In genomic region chr15:62656071-62656470, GRCh38 we compare ENCODE assay signal across 26 cellular contexts.
"Had no signal": no experiment of that assay in that cellular context is flagged by ENCODE, and none has a peak within 500 bp of the region (broad histone marks: within the 10 kb centered on the region; RNA-seq: fewer than 3 reads in every experiment).

No MANE protein-coding gene starts in this region.

- H3K27me3 ChIP-seq: neural progenitor cell, neutrophil, pancreas, right lobe of liver, sigmoid colon, stomach, thyroid gland, tibial nerve, upper lobe of left lung, uterus had no signal

- DNase-seq: naive thymus-derived CD4-positive, alpha-beta T cell; natural killer cell; nucleus accumbens; pancreas; retina; right cardiac atrium; right lobe of liver; sigmoid colon; small intestine; stimulated activated CD4-positive, alpha-beta T cell treated with anti-CD3 and anti-CD28 coated beads, Interleukin-15, amount 100 ng/mL, for 24 hours; stimulated activated CD4-positive, alpha-beta T cell treated with anti-CD3 and anti-CD28 coated beads, Interleukin-2, amount 100 ng/mL, for 24 hours; stimulated activated CD4-positive, alpha-beta T cell treated with anti-CD3 and anti-CD28 coated beads, Interleukin-2, amount 100 ng/mL, for 48 hours; stimulated activated CD4-positive, alpha-beta T cell treated with anti-CD3 and anti-CD28 coated beads, Interleukin-4, amount 100 ng/mL, for 24 hours; stimulated activated naive B cell treated with anti-CD40 and anti-IgM and Interleukin-4, amounts not matched to agents 10 μg/mL and 1 μg/mL and 100 μg/mL, for 72 hours; stimulated activated naive CD4-positive, alpha-beta T cell treated with Interleukin-2 at 50 U/mL for 16 hours; stomach; thyroid gland; trophoblast cell; upper lobe of left lung; uterus had no signal

- H3K4me2 ChIP-seq: neural progenitor cell had no signal

- FAIRE-seq: pancreas, small intestine had no signal

- H3K27ac ChIP-seq: neural progenitor cell, neutrophil, pancreas, prostate gland, right lobe of liver, sigmoid colon, stomach, thoracic aorta, thyroid gland, tibial nerve, upper lobe of left lung, uterus had no signal

- H3K9me3 ChIP-seq: neutrophil, pancreas, prostate gland, right lobe of liver, sigmoid colon, stomach, thoracic aorta, thyroid gland, tibial nerve, upper lobe of left lung, uterus had no signal

- H3K36me3 ChIP-seq: neutrophil, pancreas, prostate gland, right lobe of liver, upper lobe of left lung, uterus had no signal

- ATAC-seq: naive thymus-derived CD4-positive, alpha-beta T cell; natural killer cell; pancreas; right cardiac atrium; right lobe of liver; stimulated activated effector memory CD8-positive, alpha-beta T cell treated with anti-CD3 and anti-CD28 coated beads, Interleukin-12 subunit alpha, Interleukin-12 subunit beta, amount 100 ng/mL, for 72 hours; stimulated activated naive B cell treated with anti-CD40 and anti-IgM and Interleukin-4, amounts not matched to agents 10 μg/mL and 1 μg/mL and 100 μg/mL, for 72 hours had no signal

- H3K4me1 ChIP-seq: neural progenitor cell, pancreas, prostate gland, right lobe of liver, sigmoid colon, stomach, tibial nerve, upper lobe of left lung, uterus had no signal

- H3K9ac ChIP-seq: neural progenitor cell had no signal

- H3K4me3 ChIP-seq: neural progenitor cell, pancreas, prostate gland, right lobe of liver, sigmoid colon, stomach, thoracic aorta, thyroid gland, tibial nerve, upper lobe of left lung, uterus had no signal
